In the genomic region with DNA sequence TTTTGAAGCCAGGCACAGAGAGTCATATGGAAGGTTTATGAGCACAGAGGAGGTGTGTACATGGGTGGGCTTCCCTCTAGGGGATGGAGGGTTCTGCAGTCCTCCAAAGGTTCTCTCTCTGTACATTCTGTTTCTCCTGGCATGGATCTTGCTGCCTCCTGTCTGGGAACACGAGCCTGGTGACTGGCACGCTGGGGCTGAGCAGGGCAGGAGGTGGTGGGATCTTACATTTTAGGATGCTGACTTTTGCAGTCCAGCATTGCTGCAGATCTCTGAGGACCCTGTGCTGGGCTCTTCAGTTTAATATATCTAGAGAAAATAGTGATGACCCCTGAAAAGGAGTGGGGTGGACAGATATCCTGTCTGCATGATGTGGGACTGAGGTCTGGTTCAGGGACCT, we compare ENCODE assay signal across 27 cellular contexts. TPM values are rescaled to one million over a fixed set of nuclear protein-coding genes. Genes with fewer than 3 reads are reported as not detected.
"Had no signal": no experiment of that assay in that cellular context is flagged by ENCODE, and none has a peak within 500 bp of the region (broad histone marks: within the 10 kb centered on the region; RNA-seq: fewer than 3 reads in every experiment).

No MANE protein-coding gene starts in this region.

- H3K4me2 ChIP-seq: smooth muscle cell had no signal

- H3K4me1 ChIP-seq: gastrocnemius medialis, lower lobe of right lung, prostate gland, right atrium auricular region, upper lobe of right lung, uterus had no signal

- DNase-seq: effector CD8-positive, alpha-beta T cell; endodermal cell; foreskin fibroblast; gastrocnemius medialis; head of caudate nucleus; left ventricle myocardium superior; lower lobe of right lung; natural killer cell; stimulated activated CD4-positive, alpha-beta T cell treated with anti-CD3 and anti-CD28 coated beads, Interleukin-12 subunit alpha, Interleukin-12 subunit beta, amount 100 ng/mL, for 4 hours; stimulated activated CD4-positive, alpha-beta T cell treated with anti-CD3 and anti-CD28 coated beads, Interleukin-1b, Interleukin-23, amount 100 ng/mL, for 48 hours; stimulated activated CD4-positive, alpha-beta T cell treated with anti-CD3 and anti-CD28 coated beads, Interleukin-4, amount 100 ng/mL, for 1 hour; stimulated activated CD8-positive, alpha-beta memory T cell treated with anti-CD3 and anti-CD28 coated beads, Interleukin-4, amount 100 ng/mL, for 48 hours; stimulated activated naive CD4-positive, alpha-beta T cell; stimulated activated naive CD8-positive, alpha-beta T cell treated with anti-CD3 and anti-CD28 coated beads, Interleukin-15, amount 100 ng/mL, for 72 hours; upper lobe of right lung; uterus had no signal

- H3K9me3 Mint-ChIP-seq: endodermal cell; natural killer cell; stimulated activated naive CD8-positive, alpha-beta T cell treated with anti-CD3 and anti-CD28 coated beads, Interleukin-15, amount 100 ng/mL, for 72 hours had no signal

- H3K36me3 ChIP-seq: gastrocnemius medialis, lower lobe of right lung, prostate gland, right atrium auricular region, tibial nerve, upper lobe of right lung, uterus had no signal

- H3K27me3 ChIP-seq: gastrocnemius medialis, right atrium auricular region, uterus had no signal

- H3K27ac Mint-ChIP-seq: dendritic cell treated with granulocyte-macrophage colony-stimulating factor and Interleukin-4, amounts not matched to agents 40 ng/mL and 50 ng/mL, for 4 days; endodermal cell; natural killer cell; stimulated activated naive CD8-positive, alpha-beta T cell treated with anti-CD3 and anti-CD28 coated beads, Interleukin-15, amount 100 ng/mL, for 72 hours had no signal

- H3K27ac ChIP-seq: epithelial cell of prostate, gastrocnemius medialis, lower lobe of right lung, prostate gland, right atrium auricular region, tibial nerve, upper lobe of right lung, uterus had no signal

- H3K4me3 ChIP-seq: gastrocnemius medialis, lower lobe of right lung, prostate gland, right atrium auricular region, smooth muscle cell, tibial nerve, upper lobe of right lung, uterus had no signal

- ATAC-seq: esophagus mucosa; gastrocnemius medialis; left ventricle myocardium superior; lower lobe of right lung; natural killer cell; sciatic nerve; stimulated activated naive CD8-positive, alpha-beta T cell treated with anti-CD3 and anti-CD28 coated beads, Interleukin-15, amount 100 ng/mL, for 72 hours; upper lobe of right lung had no signal

- H3K4me3 Mint-ChIP-seq: dendritic cell treated with granulocyte-macrophage colony-stimulating factor and Interleukin-4, amounts not matched to agents 40 ng/mL and 50 ng/mL, for 4 days; endodermal cell; natural killer cell; stimulated activated naive CD8-positive, alpha-beta T cell treated with anti-CD3 and anti-CD28 coated beads, Interleukin-15, amount 100 ng/mL, for 72 hours had no signal

- H3K9me3 ChIP-seq: gastrocnemius medialis, lower lobe of right lung, prostate gland, right atrium auricular region, tibial nerve, upper lobe of right lung, uterus had no signal

- H3K36me3 Mint-ChIP-seq: natural killer cell had no signal

RNA-seq across cellular contexts. Expression of a gene that starts 23.0 kb away (rescaled TPM):
- total RNA-seq: mononuclear cell had no signal

RNA-seq across cellular contexts. Expression of a gene that starts 34.7 kb away (rescaled TPM):
- total RNA-seq: mononuclear cell had no signal
- polyA plus RNA-seq: keratinocyte, neural cell had no signal
